ENCODE assay signal across 7 cellular contexts in genomic region chr18:5895300-5895885, GRCh38. TPM values are rescaled to one million over a fixed set of nuclear protein-coding genes. Genes with fewer than 3 reads are reported as not detected.
DNase-seq lines count a peak whose midpoint lies in the region; ATAC-seq and TF ChIP-seq lines count a peak whose summit lies in the region.

Gene TMEM200C (minus strand): TSS chr18:5895522. CDS start chr18:5892063, 3,459 bp downstream.

- no peaks in the 10 kb centered on the region for H3K36me3 ChIP-seq in muscle layer of duodenum (ENCODE audit: control insufficient read depth in 1 of 2, insufficient read depth in 2 of 2, low read length in 2 of 2)

- H3K27me3 ChIP-seq in dorsolateral prefrontal cortex = peaks cover 0 to 45% (median 13%) of the 10 kb centered on the region in 45 donors
- H3K27me3 ChIP-seq in muscle layer of duodenum (ENCODE audit: low read depth, low read length) = peaks cover 38% of the 10 kb centered on the region

- no peak for TF ChIP-seq CTCF in dorsolateral prefrontal cortex (IDR thresholded peaks at IDR 0.05 in 54 of 56, conservative IDR thresholded peaks at IDR 0.05 in 2 of 56; ENCODE audit: low read depth in 1 of 56, partially characterized antibody in 56 of 56)

- intact Hi-C loops in dorsolateral prefrontal cortex (cut with DNase I) = no loop called here

- H3K27ac ChIP-seq in dorsolateral prefrontal cortex (peak within 1 kb of the TSS in 56 of 59 donors; percentile 12 to 89 (median 78)), muscle layer of duodenum (ENCODE audit: low read length) (no peak within 1 kb of the TSS)

- H3K4me3 ChIP-seq in dorsolateral prefrontal cortex = peak within 1 kb of the TSS; percentile 53 to 80 (median 68)
- H3K4me3 ChIP-seq in muscle layer of duodenum (ENCODE audit: low read depth in 1 of 2, low read length in 2 of 2) = peak within 1 kb of the TSS; percentile 30 to 67

- ATAC-seq in GM18502 (IDR thresholded peaks at IDR 0.05; ENCODE audit: poor library complexity, unreplicated experiment) (peak; percentile 47), HG03565 (IDR thresholded peaks at IDR 0.05; ENCODE audit: unreplicated experiment) (peak; percentile 31), GM21737 (IDR thresholded peaks at IDR 0.05; ENCODE audit: unreplicated experiment) (no peak)

- no peaks in the 10 kb centered on the region for H3K9me3 ChIP-seq in muscle layer of duodenum (ENCODE audit: control insufficient read depth in 1 of 2, low read length in 2 of 2)

- DNase-seq in dorsolateral prefrontal cortex = peak in 4 of 10 donors; percentile 9 to 62 (median 35)
- no peak for DNase-seq in dedifferentiated amniotic fluid mesenchymal stem cell (ENCODE audit: extremely low spot score)
- no peak for DNase-seq in stimulated activated naive CD4-positive, alpha-beta T cell treated with Interleukin-2 at 50 U/mL for 16 hours (lab: John Stamatoyannopoulos, UW)

- peaks cover 0 to 23% of the 10 kb centered on the region in 2 donors for H3K4me1 ChIP-seq in muscle layer of duodenum (ENCODE audit: control insufficient read depth in 1 of 2, insufficient read depth in 2 of 2, low read length in 2 of 2)

RNA-seq across cellular contexts. Expression of gene TMEM200C, which starts in this region (rescaled TPM):
- total RNA-seq in dorsolateral prefrontal cortex = 10 to 100 TPM in 90 of 120 experiments, 1 to 10 TPM in 30; 4.5 to 22.7 (median 12.0) TPM
